Comparison of ENCODE assay signal across 20 cellular contexts in the genomic region with DNA sequence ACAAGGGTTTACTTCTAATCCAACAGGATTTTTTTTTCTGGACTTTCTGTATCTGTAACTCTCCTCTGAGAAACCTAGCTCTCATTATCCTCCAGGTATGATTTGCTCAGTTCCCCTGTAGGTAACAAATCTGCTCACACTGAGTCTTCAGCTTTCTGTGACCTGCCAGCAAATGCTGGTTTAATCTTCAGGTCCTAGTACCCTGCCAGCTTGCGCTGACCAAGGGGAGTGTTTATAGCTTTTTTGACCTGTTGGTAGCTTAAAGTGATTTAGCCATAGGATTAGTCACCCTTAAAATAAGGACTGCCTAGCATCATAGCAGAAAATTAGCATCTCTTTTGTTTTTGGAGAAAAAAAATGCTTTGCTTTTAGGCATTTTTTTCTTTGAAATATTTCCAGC. TPM values are rescaled to one million over a fixed set of nuclear protein-coding genes. Genes with fewer than 3 reads are reported as not detected.
DNase-seq lines count a peak whose midpoint lies in the region; ATAC-seq and TF ChIP-seq lines count a peak whose summit lies in the region.
"Had no signal": no experiment of that assay in that cellular context is flagged by ENCODE, and none has a peak within 500 bp of the region (broad histone marks: within the 10 kb centered on the region; RNA-seq: fewer than 3 reads in every experiment).

No MANE protein-coding gene starts in this region.

- H3K4me1 Mint-ChIP-seq in MCF 10A (ENCODE audit: insufficient read depth, unreplicated experiment): peaks cover 23% of the 10 kb centered on the region

- H3K9me3 ChIP-seq in breast epithelium (no peaks in the 10 kb centered on the region), adipocyte (ENCODE audit: control insufficient read depth, low read length) (no peaks in the 10 kb centered on the region), sigmoid colon (no peaks in the 10 kb centered on the region)
- H3K9me3 ChIP-seq: Peyer's patch had no signal

- H3K9ac ChIP-seq in adipocyte (ENCODE audit: low read length): peak overlapping the region; percentile 2
- H3K9ac ChIP-seq: BLaER1 treated with 17β-estradiol and CSF1 and Interleukin-3, amounts not matched to agents 10 nM and 100 nM; KMS-11 had no signal

- TF ChIP-seq POLR2A in breast epithelium (IDR thresholded peaks at IDR 0.05): no peak
- TF ChIP-seq POLR2A in sigmoid colon (IDR thresholded peaks at IDR 0.05): no peak

- DNase-seq in MCF 10A (ENCODE audit: unreplicated experiment) (no peak), breast epithelium (ENCODE audit: low spot score in 2 of 2) (no peak), adipocyte (ENCODE audit: low read depth) (no peak), fibroblast of mammary gland (ENCODE audit: low read depth) (peak; percentile 45), SKM-1 (lab: John Stamatoyannopoulos, UW; ENCODE audit: unreplicated experiment) (no peak), inferior parietal cortex (ENCODE audit: extremely low spot score) (no peak), sigmoid colon (no peak)
- DNase-seq: 8988T, DMS 273 treated with DMSO at 0.1 percent for 48 hours, MM.1S, NCI-H1105 treated with DMSO at 0.1 percent for 48 hours, NCI-H187 treated with DMSO at 0.1 percent for 48 hours, NCI-H2171, NCI-H82, Peyer's patch, SHP77 had no signal

- POLR2A ChIA-PET in MCF 10A (lab: Yijun Ruan, JAX): interaction anchor here (0.7 to 3.1 kb wide), 5 partner anchors 10 to 89 kb away, joined by 3 to 13 read pairs (median 3); partner anchors contain the start of genes ARF5 and GCC1

- H3K36me3 Mint-ChIP-seq in MCF 10A (ENCODE audit: insufficient read depth, unreplicated experiment): peaks cover 20% of the 10 kb centered on the region

- 92 to 93% methylated on average over 1 of the region's 1 CpG for WGBS in sigmoid colon, 2 donors

- no peaks in the 10 kb centered on the region for H3K9me3 Mint-ChIP-seq in MCF 10A (ENCODE audit: unreplicated experiment)

- BruUV-seq in MCF 10A (replicated peaks; lab: Mats Ljungman, UMichigan): no TSS peak

- ATAC-seq in GM21381 (IDR thresholded peaks at IDR 0.05; ENCODE audit: unreplicated experiment): no peak

- no peak for TF ChIP-seq EP300 in sigmoid colon (IDR thresholded peaks at IDR 0.05)

- no peak for TF ChIP-seq CTCF in MCF 10A (IDR thresholded peaks at IDR 0.05; ENCODE audit: unreplicated experiment)
- no peak for TF ChIP-seq CTCF in breast epithelium (IDR thresholded peaks at IDR 0.05)
- TF ChIP-seq CTCF in fibroblast of mammary gland (conservative IDR thresholded peaks at IDR 0.05; ENCODE audit: control insufficient read depth, insufficient read depth, low read depth, low read length): no peak
- no peak for TF ChIP-seq CTCF in sigmoid colon (IDR thresholded peaks at IDR 0.05)

- H3K4me3 ChIP-seq in breast epithelium (no peak overlapping the region), adipocyte (ENCODE audit: low read length) (no peak overlapping the region), fibroblast of mammary gland (ENCODE audit: control insufficient read depth, low read depth, low read length) (no peak overlapping the region), sigmoid colon (no peak overlapping the region)
- H3K4me3 ChIP-seq: BLaER1 treated with 17β-estradiol and CSF1 and Interleukin-3, amounts not matched to agents 10 nM and 100 nM; Peyer's patch had no signal

- H3K36me3 ChIP-seq in breast epithelium: no peaks in the 10 kb centered on the region
- peaks cover 20% of the 10 kb centered on the region for H3K36me3 ChIP-seq in adipocyte (ENCODE audit: control insufficient read depth, insufficient read depth, low read length, severe bottlenecking)
- no peaks in the 10 kb centered on the region for H3K36me3 ChIP-seq in sigmoid colon

- H3K27me3 Mint-ChIP-seq in MCF 10A (ENCODE audit: insufficient read depth, unreplicated experiment): no peaks in the 10 kb centered on the region

- H3K27ac ChIP-seq in breast epithelium (no peak overlapping the region), sigmoid colon (no peak overlapping the region)
- H3K27ac ChIP-seq: BLaER1 treated with 17β-estradiol and CSF1 and Interleukin-3, amounts not matched to agents 10 nM and 100 nM; KMS-11; Peyer's patch had no signal

- H3K4me1 ChIP-seq in breast epithelium: no peaks in the 10 kb centered on the region
- H3K4me1 ChIP-seq in adipocyte (ENCODE audit: control insufficient read depth, insufficient read depth, low read length): peaks cover 43% of the 10 kb centered on the region
- peaks cover 0 to 45% (median 28%) of the 10 kb centered on the region in 4 donors for H3K4me1 ChIP-seq in sigmoid colon
- H3K4me1 ChIP-seq: Peyer's patch had no signal

- CTCF ChIA-PET in MCF 10A (lab: Yijun Ruan, JAX): interaction anchor here (0.5 to 1.6 kb wide), 5 partner anchors 10 to 87 kb away, joined by 3 to 4 read pairs (median 3); no protein-coding TSS in a partner anchor

- H3K27me3 ChIP-seq in breast epithelium: no peaks in the 10 kb centered on the region
- H3K27me3 ChIP-seq in adipocyte (replicated peaks; ENCODE audit: control insufficient read depth, insufficient read depth, low read length): no peaks in the 10 kb centered on the region
- no peaks in the 10 kb centered on the region for H3K27me3 ChIP-seq in sigmoid colon
- H3K27me3 ChIP-seq: BLaER1 treated with 17β-estradiol and CSF1 and Interleukin-3, amounts not matched to agents 10 nM and 100 nM; Peyer's patch had no signal

- intact Hi-C loops in MCF 10A (cut with micrococcal nuclease): no loop called here
- intact Hi-C loops in breast epithelium (cut with DNase I; ENCODE audit: low total_unique reads): no loop called here
- intact Hi-C loops in sigmoid colon (cut with DNase I): no loop called here

- peak overlapping the region; percentile 87 for H3K27ac Mint-ChIP-seq in MCF 10A (ENCODE audit: low read depth, unreplicated experiment)

- no peak overlapping the region for H3K4me3 Mint-ChIP-seq in MCF 10A (ENCODE audit: unreplicated experiment)

RNA-seq across cellular contexts. Expression of gene SND1, which starts 22.4 kb away (rescaled TPM):
- total RNA-seq in MCF 10A (2022) (291 and 297 TPM in 2 replicates), breast epithelium (100 to 1,000 TPM in 2 of 3 donors, 10 to 100 TPM in 1; 83.5 to 131 (median 120) TPM), sigmoid colon (10 to 100 TPM; 63.5 to 83.1 (median 74.2) TPM)
- polyA plus RNA-seq in sigmoid colon: 10 to 100 TPM; 30.6 to 93.4 (median 36.5) TPM

RNA-seq across cellular contexts. Expression of gene PAX4, which starts 56.4 kb away (rescaled TPM):
- not detected in 2 replicates for total RNA-seq in MCF 10A (2022)
- not detected for total RNA-seq in breast epithelium
- total RNA-seq in sigmoid colon: not detected
- polyA plus RNA-seq in sigmoid colon: 1 to 10 TPM in 1 of 3 donors, under 1 TPM in 2; 0.13 to 1.2 (median 0.46) TPM
- total RNA-seq: NCI-H460 had no signal
